8 cellular contexts compared by ENCODE assay signal in the genomic region with DNA sequence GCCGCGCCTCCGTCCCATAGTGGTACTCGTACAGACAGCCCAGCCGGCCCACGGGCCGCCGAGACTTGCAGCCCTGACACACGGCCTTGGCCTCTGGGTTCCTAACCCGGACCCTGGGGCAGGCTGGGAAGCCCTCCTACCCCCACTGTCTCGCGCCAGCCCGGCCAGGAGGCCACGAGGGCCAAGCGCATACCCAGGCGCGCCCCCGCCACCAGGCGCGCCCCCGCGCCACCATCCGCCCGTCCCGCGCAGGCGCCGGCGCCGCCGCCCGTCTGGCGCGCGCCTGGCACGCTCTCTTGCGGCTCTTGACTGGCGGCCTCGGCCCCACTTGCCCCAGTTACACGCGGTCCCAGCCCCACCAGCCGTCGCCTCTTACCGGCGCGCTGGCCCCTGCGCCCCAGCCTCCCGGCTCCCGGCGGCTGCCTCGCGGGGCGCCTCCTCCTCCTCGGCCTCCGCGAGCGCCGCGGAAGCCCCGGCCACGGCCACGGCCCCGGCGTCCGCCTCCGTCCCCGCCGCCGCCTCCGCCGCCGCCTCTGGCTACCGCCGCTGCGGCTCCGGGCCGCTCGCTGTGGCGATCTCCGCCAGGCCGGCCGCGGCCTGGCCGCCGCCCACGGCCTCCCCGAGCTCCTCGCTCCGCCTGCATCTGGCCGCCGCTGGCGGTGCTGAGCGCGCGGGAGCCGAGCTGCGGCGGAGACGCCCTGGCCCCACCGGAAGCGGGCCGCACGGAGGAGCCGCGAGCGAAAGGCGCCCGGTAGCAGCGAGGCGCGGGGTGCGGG. TPM values are rescaled to one million over a fixed set of nuclear protein-coding genes. Genes with fewer than 3 reads are reported as not detected.
DNase-seq lines count a peak whose midpoint lies in the region; ATAC-seq and TF ChIP-seq lines count a peak whose summit lies in the region.

No MANE protein-coding gene starts in this region.

- H3K4me1 ChIP-seq in RWPE2 (ENCODE audit: insufficient read depth, poor library complexity, severe bottlenecking) (peaks cover 5% of the 10 kb centered on the region), neural progenitor cell (peaks cover 9% of the 10 kb centered on the region)

- H3K36me3 Mint-ChIP-seq in neural progenitor cell = no peaks in the 10 kb centered on the region

- H3K9me3 Mint-ChIP-seq in neural progenitor cell = no peaks in the 10 kb centered on the region

- H3K27me3 ChIP-seq in RWPE2 (ENCODE audit: insufficient read depth, poor library complexity, severe bottlenecking) (no peaks in the 10 kb centered on the region), neural progenitor cell (peaks cover 15% of the 10 kb centered on the region)

- no peaks in the 10 kb centered on the region for H4K20me1 ChIP-seq in neural progenitor cell (ENCODE audit: low read depth)

- peak overlapping the region; percentile 77 for H3K27ac ChIP-seq in RWPE2 (ENCODE audit: poor library complexity, severe bottlenecking)
- peak overlapping the region; percentile 95 for H3K27ac ChIP-seq in neural progenitor cell

- H3K79me2 ChIP-seq in neural progenitor cell (ENCODE audit: low read depth) = peaks cover 34% of the 10 kb centered on the region

- H3K4me3 ChIP-seq in Jurkat, Clone E6-1 (ENCODE audit: low read length) = peak overlapping the region; percentile 82
- H3K4me3 ChIP-seq in RWPE2 (ENCODE audit: severe bottlenecking) (peak overlapping the region; percentile 98), foreskin fibroblast (ENCODE audit: low read depth in 1 of 2, low read length in 2 of 2) (peak overlapping the region; percentile 56 to 85), neural progenitor cell (peak overlapping the region; percentile 83)

- no peaks in the 10 kb centered on the region for H3K36me3 ChIP-seq in RWPE2 (ENCODE audit: low read depth)
- H3K36me3 ChIP-seq in neural progenitor cell = no peaks in the 10 kb centered on the region

- H3K4me3 Mint-ChIP-seq in neural progenitor cell = peak overlapping the region; percentile 94

- TF ChIP-seq CTCF in RWPE2 (IDR thresholded peaks at IDR 0.05; ENCODE audit: poor library complexity, severe bottlenecking) (no peak), foreskin fibroblast (IDR thresholded peaks at IDR 0.05; ENCODE audit: low read depth, low read length) (no peak), neural progenitor cell (IDR thresholded peaks at IDR 0.05) (no peak)

- H3K27me3 Mint-ChIP-seq in neural progenitor cell (ENCODE audit: insufficient read depth, low read depth) = peaks cover 2% of the 10 kb centered on the region

- ATAC-seq in GM21717 (IDR thresholded peaks at IDR 0.05; ENCODE audit: unreplicated experiment) (peak; percentile 56), RWPE2 (ENCODE audit: low read depth) (peak; percentile 75)

- H2AFZ ChIP-seq in neural progenitor cell (replicated peaks) = peak overlapping the region; percentile 95

- H3K4me2 ChIP-seq in neural progenitor cell = peak overlapping the region; percentile 81

- peaks cover 12% of the 10 kb centered on the region for H3F3A ChIP-seq in neural progenitor cell (ENCODE audit: low read depth)

- H3K9ac ChIP-seq in neural progenitor cell = peak overlapping the region; percentile 35

- no peaks in the 10 kb centered on the region for H3K9me3 ChIP-seq in RWPE2 (ENCODE audit: severe bottlenecking)
- no peaks in the 10 kb centered on the region for H3K9me3 ChIP-seq in neural progenitor cell (ENCODE audit: low read depth)

- H3K27ac Mint-ChIP-seq in neural progenitor cell = peak overlapping the region; percentile 87

- DNase-seq in Daoy (ENCODE audit: low read depth) (peak; percentile 89), RWPE2 (ENCODE audit: low spot score) (no peak), activated gamma-delta T cell (lab: John Stamatoyannopoulos, UW) (peak; percentile 57), foreskin fibroblast (peak; percentile 80 to 90), neural progenitor cell (ENCODE audit: low spot score) (peak; percentile 86), stromal cell of bone marrow (ENCODE audit: low read depth) (peak; percentile 63)
- peak; percentile 57 for DNase-seq in Jurkat, Clone E6-1 (ENCODE audit: low read depth, low spot score)

- H3K4me1 Mint-ChIP-seq in neural progenitor cell = peaks cover 28% of the 10 kb centered on the region

RNA-seq across cellular contexts. Expression of a gene that starts 0.4 kb away (rescaled TPM):
- total RNA-seq in Daoy (2014; rRNA removed; shearing (Covaris generic)) = 21.4 and 22.7 TPM in 2 replicates
- 11.4 TPM for polyA plus RNA-seq in Jurkat, Clone E6-1 (2012; ENCODE audit: insufficient read depth, insufficient read length)
- 16.8 and 21.9 TPM in 2 replicates for total RNA-seq in neural progenitor cell (ENCODE audit: low replicate concordance)
